Comparison of ENCODE assay signal across 9 cellular contexts in genomic region chr9:70229579-70229978, GRCh38. TPM values are rescaled to one million over a fixed set of nuclear protein-coding genes. Genes with fewer than 3 reads are reported as not detected.
DNase-seq lines count a peak whose midpoint lies in the region; TF ChIP-seq lines count a peak whose summit lies in the region.
"Had no signal": no experiment of that assay in that cellular context is flagged by ENCODE, and none has a peak within 500 bp of the region (broad histone marks: within the 10 kb centered on the region; RNA-seq: fewer than 3 reads in every experiment).

No MANE protein-coding gene starts in this region.

- peaks cover 25% of the 10 kb centered on the region for H3K4me1 Mint-ChIP-seq in osteocyte (ENCODE audit: unreplicated experiment)

- DNase-seq in G401 (ENCODE audit: low spot score) (peak; percentile 76), NCI-H2171 treated with DMSO at 0.1 percent for 48 hours (lab: John Stamatoyannopoulos, UW) (peak; percentile 79), choroid plexus epithelial cell (ENCODE audit: low read depth) (peak; percentile 63), osteocyte (ENCODE audit: extremely low spot score, unreplicated experiment) (no peak), NCI-H1436 treated with DMSO at 0.1 percent for 48 hours (lab: John Stamatoyannopoulos, UW) (no peak), retina (no peak), germinal center (ENCODE audit: low spot score) (no peak)
- DNase-seq in activated CD4-positive, alpha-beta T cell treated with anti-CD3 and anti-CD28 coated beads, Interleukin-2, amount 50 U/mL, for 48 hours, result no peak
- DNase-seq: stimulated activated CD4-positive, alpha-beta T cell treated with anti-CD3 and anti-CD28 coated beads, Interleukin-4, amount 100 ng/mL, for 24 hours had no signal

- H3K4me3 Mint-ChIP-seq in osteocyte (ENCODE audit: unreplicated experiment), result no peak overlapping the region

- H3K27me3 Mint-ChIP-seq in osteocyte (ENCODE audit: unreplicated experiment), result no peaks in the 10 kb centered on the region

- no peak overlapping the region for H3K4me3 ChIP-seq in choroid plexus epithelial cell (ENCODE audit: low read depth, low read length)

- peak overlapping the region; percentile 75 for H3K27ac Mint-ChIP-seq in osteocyte (ENCODE audit: unreplicated experiment)

- peaks cover 11% of the 10 kb centered on the region for H3K9me3 Mint-ChIP-seq in osteocyte (ENCODE audit: unreplicated experiment)

- in situ Hi-C loops in G401 (cut with HindIII; ENCODE audit: low sequenced_read_pairs), result no loop called here

- H3K36me3 Mint-ChIP-seq in osteocyte (ENCODE audit: unreplicated experiment), result peaks cover 13% of the 10 kb centered on the region

- TF ChIP-seq CTCF in choroid plexus epithelial cell (conservative IDR thresholded peaks at IDR 0.05; ENCODE audit: low read depth, low read length) (peak; percentile 56), osteocyte (IDR thresholded peaks at IDR 0.05) (peak; percentile 59)

RNA-seq across cellular contexts. Expression of gene SMC5, which starts 29.2 kb away (rescaled TPM):
- 15.8 and 34.9 TPM in 2 replicates for total RNA-seq in G401 (2014; rRNA removed; shearing (Covaris generic))
- 30.4 and 30.6 TPM in 2 replicates for total RNA-seq in osteocyte

Comparison
In these comparisons a context has a peak if more than half of its experiments do, and no peak if none do; other contexts are left out.
1. DNase-seq: peak in G401 (single experiment), NCI-H2171 treated with DMSO at 0.1 percent for 48 hours (single experiment) and choroid plexus epithelial cell (single experiment); none in osteocyte (single experiment), NCI-H1436 treated with DMSO at 0.1 percent for 48 hours (single experiment), retina (single experiment), germinal center (single experiment) and activated CD4-positive, alpha-beta T cell treated with anti-CD3 and anti-CD28 coated beads, Interleukin-2, amount 50 U/mL, for 48 hours (0 of 2).